Comparison of ENCODE assay signal across 1 cellular context in the genomic region with DNA sequence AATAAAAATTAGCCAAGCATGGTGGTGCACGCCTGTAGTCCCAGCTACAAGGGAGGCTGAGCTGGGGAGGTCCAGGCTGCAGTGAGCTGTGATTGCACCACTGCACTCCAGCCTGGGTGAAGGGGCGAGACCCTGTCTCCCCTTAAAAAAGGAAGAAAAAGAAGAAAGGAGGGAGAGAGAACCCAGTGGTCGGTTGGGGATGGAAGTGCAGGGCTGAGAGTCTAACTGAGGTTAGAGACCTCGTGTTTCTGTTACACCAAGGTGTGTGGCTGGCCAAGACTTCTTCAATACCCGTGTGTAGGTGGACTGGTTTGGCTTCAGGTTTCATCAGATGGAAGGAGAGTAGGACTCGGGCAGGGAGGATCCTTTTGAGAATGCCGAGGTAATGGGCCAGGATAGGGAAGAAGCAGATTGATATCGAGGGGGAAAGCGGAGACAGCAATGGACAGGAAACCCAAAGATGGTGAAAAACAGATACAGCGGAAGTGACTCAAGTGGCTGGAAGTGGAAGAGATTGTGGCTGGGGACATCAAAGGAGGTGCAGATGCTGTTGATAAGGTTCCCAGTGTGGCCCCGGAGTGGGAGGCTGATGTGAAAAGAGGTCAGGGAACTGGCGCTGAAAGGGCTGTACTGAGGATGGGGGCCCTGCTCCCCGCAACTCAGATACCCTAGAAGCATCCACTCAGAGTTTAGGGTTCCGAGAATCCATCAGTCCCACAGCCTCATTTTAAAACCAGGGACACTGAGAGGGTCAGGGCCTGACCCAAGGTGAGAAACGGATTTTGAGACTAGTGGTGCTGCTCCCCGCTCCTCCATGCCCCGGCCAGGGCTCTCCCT.
TF ChIP-seq lines count a peak whose summit lies in the region.

No MANE protein-coding gene starts in this region.

TF ChIP-seq in GM12878, 131 proteins besides CTCF, POLR2A, EP300 and RAD21:
- TF ChIP-seq SRF (IDR thresholded peaks at IDR 0.05; ENCODE audit: low read depth in 2 of 2, low read length in 2 of 2) (peak; percentile 74 to 85; a peak in 3 of 4 replicates), RUNX3 (IDR thresholded peaks at IDR 0.05; ENCODE audit: low read length) (0 out of 2 replicates have a peak, but pooled peaks have one; percentile 14), RFX5 (IDR thresholded peaks at IDR 0.05; ENCODE audit: low read depth, low read length) (no peak), SPI1 (IDR thresholded peaks at IDR 0.05; ENCODE audit: borderline replicate concordance, insufficient read depth, low read depth, low read length) (peak; percentile 13; the same call in 1 of the 2 replicates)
